In the genomic region with DNA sequence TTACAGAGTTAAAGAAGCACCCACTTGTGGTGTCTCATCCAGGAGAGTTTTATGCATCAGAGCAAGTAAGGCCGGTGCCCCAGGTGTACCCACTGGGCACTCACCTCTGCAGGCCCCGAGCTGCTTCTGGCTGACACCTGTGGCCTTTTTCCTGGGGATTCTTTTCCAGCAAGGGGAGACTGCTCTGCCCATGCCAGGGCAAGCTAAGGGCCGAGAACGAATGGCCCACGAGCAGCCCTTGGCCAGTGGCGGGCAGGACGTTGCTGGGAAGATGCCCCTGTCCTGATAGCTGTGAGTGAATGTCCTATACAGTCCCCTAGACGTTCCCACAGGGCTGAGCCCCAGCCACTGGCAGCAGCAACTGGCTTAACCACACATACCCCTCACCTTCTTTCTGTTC, we compare ENCODE assay signal across 19 cellular contexts. TPM values are rescaled to one million over a fixed set of nuclear protein-coding genes. Genes with fewer than 3 reads are reported as not detected.
"Had no signal": no experiment of that assay in that cellular context is flagged by ENCODE, and none has a peak within 500 bp of the region (broad histone marks: within the 10 kb centered on the region; RNA-seq: fewer than 3 reads in every experiment).

No MANE protein-coding gene starts in this region.

- H3K4me3 ChIP-seq: body of pancreas, neural progenitor cell, pancreas had no signal

- H3K27me3 Mint-ChIP-seq: activated CD4-positive, alpha-beta memory T cell treated with anti-CD3 and anti-CD28 coated beads for 36 hours had no signal

- H3K4me3 Mint-ChIP-seq: activated CD4-positive, alpha-beta memory T cell treated with anti-CD3 and anti-CD28 coated beads for 36 hours; activated CD4-positive, alpha-beta T cell treated with anti-CD3 and anti-CD28 coated beads for 36 hours; activated T-cell treated with anti-CD3 and anti-CD28 coated beads, Interleukin-2, amount 50 U/mL, for 4 hours; immature natural killer cell; naive B cell; neural progenitor cell; type B pancreatic cell had no signal

- H3K9me3 Mint-ChIP-seq: activated CD4-positive, alpha-beta memory T cell treated with anti-CD3 and anti-CD28 coated beads for 36 hours; activated T-cell treated with anti-CD3 and anti-CD28 coated beads, Interleukin-2, amount 50 U/mL, for 4 hours; immature natural killer cell; naive B cell; neural progenitor cell; type B pancreatic cell had no signal

- H3K4me1 ChIP-seq: body of pancreas, neural progenitor cell had no signal

- H3K36me3 ChIP-seq: neural progenitor cell, pancreas had no signal

- H3K27ac Mint-ChIP-seq: activated CD4-positive, alpha-beta memory T cell treated with anti-CD3 and anti-CD28 coated beads for 36 hours; activated CD4-positive, alpha-beta T cell treated with anti-CD3 and anti-CD28 coated beads for 36 hours; immature natural killer cell; naive B cell; neural progenitor cell; type B pancreatic cell had no signal

- ATAC-seq: activated CD4-positive, alpha-beta T cell treated with anti-CD3 and anti-CD28 coated beads for 36 hours; activated T-cell treated with anti-CD3 and anti-CD28 coated beads, Interleukin-2, amount 50 U/mL, for 4 hours; left colon had no signal

- H2AFZ ChIP-seq: neural progenitor cell had no signal

- H3K36me3 Mint-ChIP-seq: activated CD4-positive, alpha-beta memory T cell treated with anti-CD3 and anti-CD28 coated beads for 36 hours; immature natural killer cell; naive B cell; neural progenitor cell; type B pancreatic cell had no signal

- H3K4me2 ChIP-seq: neural progenitor cell had no signal

- H3K9me3 ChIP-seq: body of pancreas, pancreas had no signal

- DNase-seq: activated CD4-positive, alpha-beta memory T cell treated with anti-CD3 and anti-CD28 coated beads for 36 hours; activated CD4-positive, alpha-beta T cell treated with anti-CD3 and anti-CD28 coated beads for 36 hours; activated effector memory CD4-positive, alpha-beta T cell treated with Interleukin-2 at 50 U/mL for 16 hours; activated naive CD4-positive, alpha-beta T cell treated with anti-CD3 and anti-CD28 coated beads, Interleukin-2, amount 50 U/mL, for 16 hours; activated T-cell treated with anti-CD3 and anti-CD28 coated beads, Interleukin-2, amount 50 U/mL, for 4 hours; immature natural killer cell; naive B cell; pancreas; stimulated activated CD4-positive, alpha-beta T cell treated with anti-CD3 and anti-CD28 coated beads, Interleukin-4, amount 100 ng/mL, for 24 hours; stimulated activated naive CD4-positive, alpha-beta T cell; T-helper 2 cell had no signal

- H3K27me3 ChIP-seq: body of pancreas, neural progenitor cell, pancreas had no signal

- H3K27ac ChIP-seq: body of pancreas, neural progenitor cell, pancreas had no signal

- H3K4me1 Mint-ChIP-seq: immature natural killer cell, naive B cell had no signal

- FAIRE-seq: endometrium, pancreas had no signal

RNA-seq across cellular contexts. Expression of gene SYNDIG1, which starts 32.3 kb away (rescaled TPM):
- total RNA-seq: activated CD4-positive, alpha-beta memory T cell treated with anti-CD3 and anti-CD28 coated beads for 36 hours; activated CD4-positive, alpha-beta T cell treated with anti-CD3 and anti-CD28 coated beads for 36 hours; activated T-cell treated with anti-CD3 and anti-CD28 coated beads, Interleukin-2, amount 50 U/mL, for 4 hours; fibroblast of villous mesenchyme; glomerular endothelial cell; mononuclear cell had no signal
- polyA plus RNA-seq: immature natural killer cell had no signal
